ENCODE assay signal across 12 cellular contexts in genomic region chr1:177927021-177927596, GRCh38. TPM values are rescaled to one million over a fixed set of nuclear protein-coding genes. Genes with fewer than 3 reads are reported as not detected.
DNase-seq lines count a peak whose midpoint lies in the region; ATAC-seq and TF ChIP-seq lines count a peak whose summit lies in the region.
"Had no signal": no experiment of that assay in that cellular context is flagged by ENCODE, and none has a peak within 500 bp of the region (broad histone marks: within the 10 kb centered on the region; RNA-seq: fewer than 3 reads in every experiment).

No MANE protein-coding gene starts in this region.

- DNase-seq in GM23248 (peak; percentile 79), amniotic epithelial cell (ENCODE audit: low read depth) (peak; percentile 85), foreskin keratinocyte (peak; percentile 78 to 93), NCI-H82 (lab: John Stamatoyannopoulos, UW) (no peak), COLO668 (lab: John Stamatoyannopoulos, UW; ENCODE audit: unreplicated experiment) (no peak), H4 (ENCODE audit: low spot score) (no peak)
- DNase-seq: foreskin melanocyte, left ventricle myocardium inferior, NCI-H2171 treated with DMSO at 0.1 percent for 48 hours, pancreas had no signal

- no peaks in the 10 kb centered on the region for H3K27me3 ChIP-seq in GM23248 (replicated peaks; ENCODE audit: insufficient read depth)
- no peaks in the 10 kb centered on the region for H3K27me3 ChIP-seq in foreskin keratinocyte
- no peaks in the 10 kb centered on the region for H3K27me3 ChIP-seq in skeletal muscle satellite cell (ENCODE audit: control insufficient read depth, insufficient read depth, low read length)
- H3K27me3 ChIP-seq: pancreas had no signal

- ATAC-seq in foreskin keratinocyte = peak; percentile 82
- ATAC-seq in GM21381 (IDR thresholded peaks at IDR 0.05; ENCODE audit: unreplicated experiment) = no peak
- ATAC-seq: pancreas had no signal

- no peaks in the 10 kb centered on the region for H3K9me2 ChIP-seq in GM23248 (ENCODE audit: insufficient read depth)

- no peaks in the 10 kb centered on the region for H3K36me3 ChIP-seq in GM23248 (ENCODE audit: low read depth)
- no peaks in the 10 kb centered on the region for H3K36me3 ChIP-seq in skeletal muscle satellite cell (ENCODE audit: insufficient read depth, low read length)

- no peaks in the 10 kb centered on the region for H4K20me1 ChIP-seq in GM23248 (ENCODE audit: insufficient read depth)

- peaks cover 41% of the 10 kb centered on the region for H3F3A ChIP-seq in GM23248 (ENCODE audit: insufficient read depth)

- H3K4me1 ChIP-seq in GM23248 (ENCODE audit: insufficient read depth) (peaks cover 32% of the 10 kb centered on the region), foreskin keratinocyte (peaks cover 20% of the 10 kb centered on the region), skeletal muscle satellite cell (ENCODE audit: control insufficient read depth, insufficient read depth, low read length) (peaks cover 28% of the 10 kb centered on the region)
- H3K4me1 ChIP-seq: left ventricle myocardium inferior, pancreas had no signal

- TF ChIP-seq CTCF in foreskin keratinocyte (conservative IDR thresholded peaks at IDR 0.05) = no peak

- in situ Hi-C loops in GM23248 (cut with MboI) = no loop called here

- H3K9ac ChIP-seq in GM23248 = no peak overlapping the region
- peak overlapping the region; percentile 39 for H3K9ac ChIP-seq in skeletal muscle satellite cell (ENCODE audit: low read depth, low read length)

- WGBS in GM23248 (ENCODE audit: low coverage in 1 of 2, low lambda C conversion rate in 2 of 2, missing lambda C conversion rate in 2 of 2), 2 experiments = 23 to 27% methylated on average over 5 of the region's 5 CpGs

- H3K4me3 ChIP-seq in GM23248 (no peak overlapping the region; the same call in 1 of the 2 replicates), skeletal muscle satellite cell (ENCODE audit: low read length) (peak overlapping the region; percentile 22)
- H3K4me3 ChIP-seq: left ventricle myocardium inferior, pancreas had no signal

- H3K9me3 ChIP-seq in GM23248 (ENCODE audit: low read depth) (no peaks in the 10 kb centered on the region), skeletal muscle satellite cell (replicated peaks; ENCODE audit: low read length) (no peaks in the 10 kb centered on the region)
- H3K9me3 ChIP-seq: left ventricle myocardium inferior, pancreas had no signal

- H3K4me2 ChIP-seq in GM23248 (ENCODE audit: unreplicated experiment) (peak overlapping the region; percentile 49), skeletal muscle satellite cell (ENCODE audit: low read length) (peak overlapping the region; percentile 52)

- H3K27ac ChIP-seq in GM23248 = peak overlapping the region; percentile 59
- H3K27ac ChIP-seq in foreskin keratinocyte = peak overlapping the region; percentile 76
- H3K27ac ChIP-seq: left ventricle myocardium inferior, pancreas had no signal

- peak overlapping the region; percentile 47 for H2AFZ ChIP-seq in GM23248

- no peaks in the 10 kb centered on the region for H3K79me2 ChIP-seq in GM23248 (ENCODE audit: insufficient read depth)

RNA-seq across cellular contexts. Expression of gene SEC16B, which starts 42.7 kb away (rescaled TPM):
- 1.5 and 1.9 TPM in 2 replicates for total RNA-seq in GM23248 (2014; rRNA removed; shearing (Covaris generic))
- 1.8 and 2.2 TPM in 2 replicates for polyA plus RNA-seq in GM23248 (2016; fragmentation: Nextera tagmentation; extraction: Ambion mirVana)
- 0.35 and 1.1 TPM in 2 replicates for total RNA-seq in foreskin keratinocyte
- 0.16 and 0.39 TPM in 2 replicates for polyA plus RNA-seq in foreskin keratinocyte
- total RNA-seq in skeletal muscle satellite cell (2012; rRNA removed) = 1.8 and 4.4 TPM in 2 replicates
- total RNA-seq in H4 (2014; rRNA removed; shearing (Covaris generic)) = 0.04 and 0.27 TPM in 2 replicates

Comparison
In these comparisons a context has a peak if more than half of its experiments do, and no peak if none do; other contexts are left out.
1. DNase-seq: peak in GM23248 (single experiment), amniotic epithelial cell (single experiment) and foreskin keratinocyte (2 of 2); none in NCI-H82 (single experiment), COLO668 (single experiment) and H4 (single experiment).